Comparison of ENCODE assay signal across 6 cellular contexts in genomic region chr2:241183221-241183620, GRCh38. TPM values are rescaled to one million over a fixed set of nuclear protein-coding genes. Genes with fewer than 3 reads are reported as not detected.
"Had no signal": no experiment of that assay in that cellular context is flagged by ENCODE, and none has a peak within 500 bp of the region (broad histone marks: within the 10 kb centered on the region; RNA-seq: fewer than 3 reads in every experiment).

No MANE protein-coding gene starts in this region.

- H3K4me2 ChIP-seq: GM23338 had no signal

- H3K27ac ChIP-seq: HL-60 had no signal

- H3K9me3 Mint-ChIP-seq: GM23338, H9, IgD-negative memory B cell had no signal

- H3K27ac Mint-ChIP-seq: GM23338, H9, IgD-negative memory B cell had no signal

- ATAC-seq: GM23338, HepG2 had no signal

- H2AFZ ChIP-seq: GM23338 had no signal

- H3K4me3 ChIP-seq: GM23338 had no signal

- DNase-seq: H9, HCEC 1CT had no signal

- H3K4me3 Mint-ChIP-seq: GM23338, H9 had no signal

RNA-seq across cellular contexts. Expression of gene ANO7, which starts 5.3 kb away (rescaled TPM):
- polyA plus RNA-seq: IgD-negative memory B cell had no signal
